ENCODE assay signal across 1 cellular context in genomic region chr1:7616076-7616833, GRCh38.
TF ChIP-seq lines count a peak whose summit lies in the region.

No MANE protein-coding gene starts in this region.

TF ChIP-seq in HepG2, 621 proteins besides CTCF, POLR2A, EP300 and RAD21 (continued from another document and continues in another):
- peak; percentile 54; the same call in 1 of the 2 replicates for TF ChIP-seq NFKB2 (CRISPR knock-in tag; IDR thresholded peaks at IDR 0.05; ENCODE audit: borderline replicate concordance)
- TF ChIP-seq NONO (IDR thresholded peaks at IDR 0.05), result no peak
- TF ChIP-seq NONO (CRISPR knock-in tag; conservative IDR thresholded peaks at IDR 0.05), result no peak
- TF ChIP-seq ZNF792 (CRISPR knock-in tag; IDR thresholded peaks at IDR 0.05), result 0 out of 2 replicates have a peak, but pooled peaks have one; percentile 39
- no peak for TF ChIP-seq HMGA1 (CRISPR knock-in tag; conservative IDR thresholded peaks at IDR 0.05)
- TF ChIP-seq ZFP37 (CRISPR knock-in tag; IDR thresholded peaks at IDR 0.05; ENCODE audit: borderline replicate concordance), result peak; percentile 73; the same call in 1 of the 2 replicates
- 0 out of 2 replicates have a peak, but pooled peaks have one; percentile 30 for TF ChIP-seq IRF9 (CRISPR knock-in tag; IDR thresholded peaks at IDR 0.05; ENCODE audit: borderline replicate concordance)
- TF ChIP-seq HBP1 (CRISPR knock-in tag; IDR thresholded peaks at IDR 0.05; ENCODE audit: low read depth), result 0 out of 2 replicates have a peak, but pooled peaks have one; percentile 73
- no peak for TF ChIP-seq KLF13 (CRISPR knock-in tag; IDR thresholded peaks at IDR 0.05)
- 0 out of 2 replicates have a peak, but pooled peaks have one; percentile 53 for TF ChIP-seq TSC22D2 (CRISPR knock-in tag; IDR thresholded peaks at IDR 0.05; ENCODE audit: borderline replicate concordance)
- TF ChIP-seq HOXA5 (CRISPR knock-in tag; IDR thresholded peaks at IDR 0.05), result peak; percentile 56; the same call in 1 of the 2 replicates
- TF ChIP-seq TRAFD1 (CRISPR knock-in tag; IDR thresholded peaks at IDR 0.05; ENCODE audit: borderline replicate concordance), result no peak
- TF ChIP-seq SMC3 (IDR thresholded peaks at IDR 0.05; ENCODE audit: low read length), result no peak
- no peak for TF ChIP-seq STAT6 (CRISPR knock-in tag; IDR thresholded peaks at IDR 0.05; ENCODE audit: borderline replicate concordance)
- no peak for TF ChIP-seq ZNF557 (CRISPR knock-in tag; IDR thresholded peaks at IDR 0.05)
- TF ChIP-seq MXD3 (CRISPR knock-in tag; IDR thresholded peaks at IDR 0.05), result peak; percentile 38; the same call in 1 of the 2 replicates
- TF ChIP-seq WIZ (CRISPR knock-in tag; IDR thresholded peaks at IDR 0.05), result peak; percentile 64; the same call in 1 of the 2 replicates
- TF ChIP-seq HDAC2 (CRISPR knock-in tag; IDR thresholded peaks at IDR 0.05), result 0 out of 2 replicates have a peak, but pooled peaks have one; percentile 16
- no peak for TF ChIP-seq ZSCAN20 (CRISPR knock-in tag; IDR thresholded peaks at IDR 0.05; ENCODE audit: borderline replicate concordance)
- no peak for TF ChIP-seq RCOR2 (CRISPR knock-in tag; IDR thresholded peaks at IDR 0.05)
- no peak for TF ChIP-seq RARG (CRISPR knock-in tag; IDR thresholded peaks at IDR 0.05; ENCODE audit: low read depth)
- TF ChIP-seq YY1 (IDR thresholded peaks at IDR 0.05; ENCODE audit: insufficient read depth, insufficient replicate concordance, low read depth, low read length), result no peak
- TF ChIP-seq RBM39 (IDR thresholded peaks at IDR 0.05; ENCODE audit: low read depth, low read length, poor library complexity, severe bottlenecking), result no peak
- TF ChIP-seq ZMAT3 (CRISPR knock-in tag; conservative IDR thresholded peaks at IDR 0.05), result no peak
- no peak for TF ChIP-seq STAG1 (CRISPR knock-in tag; IDR thresholded peaks at IDR 0.05)
- TF ChIP-seq ISX (CRISPR knock-in tag; conservative IDR thresholded peaks at IDR 0.05), result no peak
- no peak for TF ChIP-seq BCL3 (CRISPR knock-in tag; IDR thresholded peaks at IDR 0.05)
- no peak; a peak in 1 of 4 replicates for TF ChIP-seq NR2F1 (CRISPR knock-in tag; IDR thresholded peaks at IDR 0.05)
- TF ChIP-seq ZSCAN31 (CRISPR knock-in tag; IDR thresholded peaks at IDR 0.05; ENCODE audit: low read depth), result 0 out of 2 replicates have a peak, but pooled peaks have one; percentile 34
- no peak for TF ChIP-seq ATM (IDR thresholded peaks at IDR 0.05; ENCODE audit: borderline replicate concordance)
- peak; percentile 75; the same call in 1 of the 2 replicates for TF ChIP-seq ZNF441 (CRISPR knock-in tag; IDR thresholded peaks at IDR 0.05; ENCODE audit: borderline replicate concordance)
- no peak for TF ChIP-seq PHB2 (IDR thresholded peaks at IDR 0.05; ENCODE audit: partially characterized antibody)
- TF ChIP-seq ADNP (CRISPR knock-in tag; IDR thresholded peaks at IDR 0.05), result no peak
- TF ChIP-seq MAF1 (CRISPR knock-in tag; IDR thresholded peaks at IDR 0.05; ENCODE audit: borderline replicate concordance), result no peak
- TF ChIP-seq ZNF337 (CRISPR knock-in tag; IDR thresholded peaks at IDR 0.05; ENCODE audit: borderline replicate concordance, low read depth), result no peak
- peak; percentile 75; the same call in 1 of the 2 replicates for TF ChIP-seq BORCS8-MEF2B (CRISPR knock-in tag; IDR thresholded peaks at IDR 0.05)
- no peak for TF ChIP-seq BATF2 (CRISPR knock-in tag; IDR thresholded peaks at IDR 0.05)
- no peak for TF ChIP-seq ZNF121 (CRISPR knock-in tag; IDR thresholded peaks at IDR 0.05)
- TF ChIP-seq DMAP1 (CRISPR knock-in tag; IDR thresholded peaks at IDR 0.05), result no peak
- no peak for TF ChIP-seq ZKSCAN5 (CRISPR knock-in tag; IDR thresholded peaks at IDR 0.05)
- no peak for TF ChIP-seq ZNF788 (CRISPR knock-in tag; IDR thresholded peaks at IDR 0.05; ENCODE audit: borderline replicate concordance)
- TF ChIP-seq ZFYVE20 (CRISPR knock-in tag; IDR thresholded peaks at IDR 0.05; ENCODE audit: borderline replicate concordance, low read depth), result no peak
- TF ChIP-seq ZNF709 (CRISPR knock-in tag; IDR thresholded peaks at IDR 0.05), result 0 out of 2 replicates have a peak, but pooled peaks have one; percentile 37
- no peak for TF ChIP-seq PAXIP1 (CRISPR knock-in tag; conservative IDR thresholded peaks at IDR 0.05)
- TF ChIP-seq KMT2A (CRISPR knock-in tag; IDR thresholded peaks at IDR 0.05), result no peak
- TF ChIP-seq ZNF446 (CRISPR knock-in tag; IDR thresholded peaks at IDR 0.05), result no peak
- TF ChIP-seq PATZ1 (CRISPR knock-in tag; IDR thresholded peaks at IDR 0.05), result peak; percentile 33; the same call in 1 of the 2 replicates
- TF ChIP-seq TIGD3 (CRISPR knock-in tag; IDR thresholded peaks at IDR 0.05; ENCODE audit: borderline replicate concordance), result no peak
